In genomic region chr11:120134106-120134930, GRCh38 we compare ENCODE assay signal across 17 cellular contexts. TPM values are rescaled to one million over a fixed set of nuclear protein-coding genes. Genes with fewer than 3 reads are reported as not detected.
DNase-seq lines count a peak whose midpoint lies in the region; ATAC-seq, FAIRE-seq and TF ChIP-seq lines count a peak whose summit lies in the region.
"Had no signal": no experiment of that assay in that cellular context is flagged by ENCODE, and none has a peak within 500 bp of the region (broad histone marks: within the 10 kb centered on the region; RNA-seq: fewer than 3 reads in every experiment).

No MANE protein-coding gene starts in this region.

- H3K79me1 ChIP-seq in H1 (ENCODE audit: low read depth, low read length) = no peaks in the 10 kb centered on the region
- H3K79me1 ChIP-seq in neuronal stem cell (ENCODE audit: low read depth, low read length) = no peaks in the 10 kb centered on the region

- H3K4ac ChIP-seq in H1 (replicated peaks; ENCODE audit: insufficient read length, low read depth, low read length) (no peak overlapping the region), neuronal stem cell (ENCODE audit: low read length) (no peak overlapping the region)

- TF ChIP-seq CTCF in heart right ventricle (IDR thresholded peaks at IDR 0.05) = no peak
- no peak for TF ChIP-seq CTCF in H1 (IDR thresholded peaks at IDR 0.05; ENCODE audit: control extremely low read depth in 1 of 3, insufficient read depth in 1 of 3, low read depth in 1 of 3, low read length in 3 of 3)
- TF ChIP-seq CTCF in psoas muscle (IDR thresholded peaks at IDR 0.05) = no peak

- H3K27me3 ChIP-seq in heart right ventricle (peaks cover 0 to 17% (median 6%) of the 10 kb centered on the region in 7 donors), H1 (replicated peaks in 1 of 4; ENCODE audit: control insufficient read depth in 3 of 4, extremely low read depth in 1 of 4, insufficient read depth in 3 of 4, low read length in 3 of 4) (peaks cover 0 to 3% (median under 1%) of the 10 kb centered on the region in 4 experiments; a peak in 4 of 7 replicates), neuronal stem cell (ENCODE audit: control insufficient read depth in 3 of 3, insufficient read depth in 3 of 3, low read depth in 1 of 3, low read length in 3 of 3) (peaks cover 0 to 57% (median 0%) of the 10 kb centered on the region in 3 experiments), aorta (ENCODE audit: control insufficient read depth in 1 of 2, insufficient read depth in 2 of 2, low read length in 1 of 2) (no peaks in the 10 kb centered on the region), psoas muscle (ENCODE audit: insufficient read depth in 3 of 3, low read length in 2 of 3) (peaks cover 0 to 4% (median 0%) of the 10 kb centered on the region in 3 donors), small intestine (ENCODE audit: control insufficient read depth in 2 of 2, insufficient read depth in 2 of 2, low read length in 2 of 2) (no peaks in the 10 kb centered on the region)

- H3K9me3 ChIP-seq in heart right ventricle (no peaks in the 10 kb centered on the region), H1 (ENCODE audit: insufficient read depth in 2 of 2, low read depth in 1 of 2, low read length in 1 of 2) (no peaks in the 10 kb centered on the region), neuronal stem cell (replicated peaks in 1 of 2; ENCODE audit: control insufficient read depth in 2 of 2, insufficient read depth in 1 of 2, low read depth in 1 of 2, low read length in 2 of 2) (no peaks in the 10 kb centered on the region), aorta (ENCODE audit: control insufficient read depth, low read length) (no peaks in the 10 kb centered on the region), psoas muscle (no peaks in the 10 kb centered on the region), small intestine (ENCODE audit: control insufficient read depth, low read depth) (no peaks in the 10 kb centered on the region)
- H3K9me3 ChIP-seq: thoracic aorta had no signal

- no peaks in the 10 kb centered on the region for H3K4me1 ChIP-seq in heart right ventricle
- peaks cover 0 to 4% (median 1%) of the 10 kb centered on the region in 4 experiments; a peak in 1 of 7 replicates for H3K4me1 ChIP-seq in H1 (replicated peaks in 1 of 4; ENCODE audit: control insufficient read depth in 3 of 4, insufficient read depth in 4 of 4, low read length in 3 of 4)
- H3K4me1 ChIP-seq in neuronal stem cell (ENCODE audit: control insufficient read depth in 2 of 2, insufficient read depth in 1 of 2, low read depth in 1 of 2, low read length in 2 of 2) = peaks cover 0 to 4% of the 10 kb centered on the region in 2 donors
- no peaks in the 10 kb centered on the region for H3K4me1 ChIP-seq in aorta (ENCODE audit: control insufficient read depth in 1 of 2, insufficient read depth in 2 of 2, low read length in 2 of 2)
- H3K4me1 ChIP-seq in psoas muscle = no peaks in the 10 kb centered on the region
- no peaks in the 10 kb centered on the region for H3K4me1 ChIP-seq in small intestine (ENCODE audit: control insufficient read depth in 2 of 2, insufficient read depth in 1 of 2, low read depth in 1 of 2, low read length in 1 of 2)

- ATAC-seq in heart right ventricle = no peak
- no peak for ATAC-seq in aorta (ENCODE audit: low FRiP score)
- ATAC-seq in HG03469 (IDR thresholded peaks at IDR 0.05; ENCODE audit: unreplicated experiment) = no peak
- no peak for ATAC-seq in psoas muscle
- ATAC-seq: PC-3 had no signal

- H3K23me2 ChIP-seq in H1 (ENCODE audit: low read depth, low read length) = no peaks in the 10 kb centered on the region

- DNase-seq in cardiac septum (ENCODE audit: low spot score) = peak; percentile 65
- no peak for DNase-seq in heart right ventricle
- peak in 1 of 2 experiments; percentile 26 for DNase-seq in H1 (ENCODE audit: low read depth in 1 of 2, low spot score in 2 of 2)
- no peak for DNase-seq in neuronal stem cell (ENCODE audit: low spot score)
- DNase-seq in aorta = peak; percentile 25 to 34
- no peak for DNase-seq in psoas muscle
- DNase-seq in small intestine = no peak
- DNase-seq: central memory CD4-positive, alpha-beta T cell; kidney; NCI-H2029; PC-3 had no signal

- CTCF ChIA-PET in H1 (lab: Charles Lee; ENCODE audit: partially characterized antibody) = interaction anchor here (0.6 to 3.4 kb wide), 7 partner anchors 9 to 975 kb away, joined by 3 to 16 read pairs (median 4); no protein-coding TSS in a partner anchor

- peaks cover 0 to 1% of the 10 kb centered on the region in 2 experiments for H4K20me1 ChIP-seq in H1 (replicated peaks in 1 of 2; ENCODE audit: control insufficient read depth in 1 of 2, insufficient read depth in 2 of 2, low read length in 2 of 2)

- WGBS in heart right ventricle, 2 donors = 88 to 93% methylated on average over 14 of the region's 14 CpGs
- WGBS in H1 (ENCODE audit: extremely low coverage in 1 of 2, insufficient coverage in 1 of 2, insufficient read length in 1 of 2, insufficient replicate concordance in 2 of 2, low coverage in 1 of 2, low lambda C conversion rate in 2 of 2, missing lambda C conversion rate in 1 of 2), 2 experiments = 88% methylated on average over 13 of the region's 14 CpGs; no CpG with 5 or more reads in 1 of the 2 experiments
- WGBS in neuronal stem cell (ENCODE audit: extremely low coverage in 2 of 2, insufficient read length in 2 of 2, insufficient replicate concordance in 1 of 2), 2 donors = no CpG with 5 or more reads among the region's 14 CpGs
- WGBS in aorta, 2 donors = 90 to 91% methylated on average over 14 of the region's 14 CpGs
- 88 to 92% (median 89%) methylated on average over 14 of the region's 14 CpGs for WGBS in psoas muscle, 3 donors
- 90 to 93% (median 91%) methylated on average over 14 of the region's 14 CpGs for WGBS in small intestine, 3 donors

- POLR2A ChIA-PET in H1 (lab: Charles Lee; ENCODE audit: partially characterized antibody) = no interaction called here

- H3K27ac ChIP-seq in heart right ventricle = no peak overlapping the region
- H3K27ac ChIP-seq in H1 (ENCODE audit: low read depth, low read length) = no peak overlapping the region
- no peak overlapping the region for H3K27ac ChIP-seq in neuronal stem cell (replicated peaks; ENCODE audit: low read length)
- no peak overlapping the region for H3K27ac ChIP-seq in aorta (ENCODE audit: low read depth in 1 of 2, low read length in 2 of 2)
- H3K27ac ChIP-seq in psoas muscle = no peak overlapping the region
- no peak overlapping the region for H3K27ac ChIP-seq in small intestine (ENCODE audit: low read depth in 1 of 2, low read length in 1 of 2)
- H3K27ac ChIP-seq: thoracic aorta, VCaP had no signal

- H2BK5ac ChIP-seq in H1 (ENCODE audit: low read depth, low read length) (no peak overlapping the region), neuronal stem cell (ENCODE audit: low read length) (no peak overlapping the region)

- no peak overlapping the region for H2BK15ac ChIP-seq in H1 (ENCODE audit: low read length)
- H2BK15ac ChIP-seq in neuronal stem cell (ENCODE audit: low read length) = peak overlapping the region; percentile 21

- no peak overlapping the region for H4K8ac ChIP-seq in H1 (ENCODE audit: extremely low read depth, insufficient read depth, low read length)
- H4K8ac ChIP-seq in neuronal stem cell (ENCODE audit: low read depth, low read length) = no peak overlapping the region

- TF ChIP-seq POLR2A in H1 (IDR thresholded peaks at IDR 0.05; ENCODE audit: control extremely low read depth in 1 of 2, low read depth in 2 of 2, low read length in 2 of 2) = no peak

- H3K18ac ChIP-seq in H1 (ENCODE audit: extremely low read depth, low read length) (no peak overlapping the region), neuronal stem cell (ENCODE audit: low read length) (no peak overlapping the region)

- H2BK120ac ChIP-seq in H1 (replicated peaks; ENCODE audit: low read depth, low read length) (no peak overlapping the region), neuronal stem cell (ENCODE audit: low read depth, low read length) (no peak overlapping the region)

- H2BK12ac ChIP-seq in H1 (ENCODE audit: low read depth, low read length) (0 out of 2 replicates have a peak overlapping the region, but pooled peaks have one; percentile 39), neuronal stem cell (ENCODE audit: low read length) (no peak overlapping the region)

- TF ChIP-seq RAD21 in H1 (IDR thresholded peaks at IDR 0.05 in 1 of 2, conservative IDR thresholded peaks at IDR 0.05 in 1 of 2; ENCODE audit: low read depth in 2 of 2, low read length in 2 of 2) = no peak

- H2BK20ac ChIP-seq in H1 (ENCODE audit: low read length) = no peak overlapping the region

- H3K56ac ChIP-seq in H1 (replicated peaks; ENCODE audit: insufficient read length, low read depth, low read length) = no peak overlapping the region

- H3K4me3 ChIP-seq in heart right ventricle = no peak overlapping the region
- no peak overlapping the region for H3K4me3 ChIP-seq in H1 (ENCODE audit: extremely low read depth in 1 of 4, insufficient read depth in 2 of 4, low read depth in 3 of 4, low read length in 4 of 4)
- no peak overlapping the region for H3K4me3 ChIP-seq in neuronal stem cell (ENCODE audit: low read length in 2 of 2)
- H3K4me3 ChIP-seq in aorta (ENCODE audit: low read length in 2 of 2) = no peak overlapping the region
- H3K4me3 ChIP-seq in psoas muscle = no peak overlapping the region
- H3K4me3 ChIP-seq in small intestine (ENCODE audit: low read depth in 1 of 2, low read length in 2 of 2) = no peak overlapping the region
- H3K4me3 ChIP-seq: thoracic aorta had no signal

- TF ChIP-seq EP300 in H1 (IDR thresholded peaks at IDR 0.05; ENCODE audit: borderline replicate concordance in 1 of 2, low read depth in 2 of 2, low read length in 2 of 2) = no peak

- no peak overlapping the region for H4K5ac ChIP-seq in H1 (ENCODE audit: insufficient read length, low read depth, low read length)

- H3K36me3 ChIP-seq in heart right ventricle = no peaks in the 10 kb centered on the region
- no peaks in the 10 kb centered on the region for H3K36me3 ChIP-seq in H1 (ENCODE audit: control insufficient read depth in 2 of 4, insufficient read depth in 4 of 4, low read length in 3 of 4)
- no peaks in the 10 kb centered on the region for H3K36me3 ChIP-seq in neuronal stem cell (replicated peaks in 1 of 2; ENCODE audit: control insufficient read depth in 2 of 2, insufficient read depth in 2 of 2, low read length in 2 of 2)
- H3K36me3 ChIP-seq in aorta (ENCODE audit: control insufficient read depth in 1 of 2, insufficient read depth in 2 of 2, low read length in 1 of 2) = no peaks in the 10 kb centered on the region
- H3K36me3 ChIP-seq in psoas muscle (ENCODE audit: insufficient read depth in 1 of 2, low read depth in 1 of 2) = no peaks in the 10 kb centered on the region
- no peaks in the 10 kb centered on the region for H3K36me3 ChIP-seq in small intestine (ENCODE audit: control insufficient read depth in 2 of 2, insufficient read depth in 2 of 2, low read length in 2 of 2)
- H3K36me3 ChIP-seq: thoracic aorta had no signal

- no peak overlapping the region for H3K14ac ChIP-seq in H1 (ENCODE audit: insufficient read length)
- no peak overlapping the region for H3K14ac ChIP-seq in neuronal stem cell (ENCODE audit: low read length)

- intact Hi-C loops in cardiac septum (cut with DNase I) (no loop called here), heart right ventricle (cut with DNase I) (no loop called here), aorta (cut with DNase I) (no loop called here), psoas muscle (cut with DNase I) (no loop called here)

- no peak overlapping the region for H2AFZ ChIP-seq in H1 (ENCODE audit: low read length)
- no peak overlapping the region for H2AFZ ChIP-seq in neuronal stem cell (ENCODE audit: low read length)

- FAIRE-seq in H1 (lab: Jason Lieb, UNC) (no peak), small intestine (lab: Jason Lieb, UNC) (no peak)
- FAIRE-seq: GM12892, kidney had no signal

- H3K4me2 ChIP-seq in H1 (ENCODE audit: insufficient read depth in 1 of 2, low read depth in 2 of 2, low read length in 2 of 2) (no peak overlapping the region), neuronal stem cell (ENCODE audit: insufficient read depth, low read length, poor library complexity, severe bottlenecking) (no peak overlapping the region)

- no peak overlapping the region for H2AK5ac ChIP-seq in H1 (ENCODE audit: low read depth, low read length)
- peak overlapping the region; percentile 35 for H2AK5ac ChIP-seq in neuronal stem cell (ENCODE audit: low read depth, low read length)

- H3K79me2 ChIP-seq in H1 (ENCODE audit: control insufficient read depth in 1 of 2, insufficient read depth in 2 of 2, low read length in 2 of 2) = no peaks in the 10 kb centered on the region

- H3K9ac ChIP-seq in H1 (replicated peaks in 1 of 4; ENCODE audit: extremely low read depth in 1 of 4, low read depth in 3 of 4, low read length in 3 of 4) (no peak overlapping the region), neuronal stem cell (ENCODE audit: low read depth, low read length, poor library complexity) (peak overlapping the region; percentile 13)

- H3K23ac ChIP-seq in H1 (ENCODE audit: insufficient read length) (no peak overlapping the region), neuronal stem cell (ENCODE audit: low read depth, low read length, poor library complexity) (no peak overlapping the region)

- H4K91ac ChIP-seq in H1 (replicated peaks; ENCODE audit: insufficient read length, low read length) (no peak overlapping the region), neuronal stem cell (ENCODE audit: low read depth, low read length, poor library complexity) (no peak overlapping the region)

RNA-seq across cellular contexts. Expression of gene TRIM29, which starts 3.6 kb away (rescaled TPM):
- total RNA-seq in cardiac septum (not detected), heart right ventricle (under 1 TPM in 2 of 10 donors, not detected in 8; 0.30 to 0.64 TPM), aorta (1 to 10 TPM; 1.3 to 3.6 TPM), psoas muscle (under 1 TPM in 2 of 4 donors, not detected in 2; 0.24 to 0.91 TPM)
- polyA plus RNA-seq in heart right ventricle (under 1 TPM in 1 of 2 donors, not detected in 1; 0.17 TPM), H1 (2011; rRNA removed) (0.17 and 0.35 TPM in 2 replicates), aorta (under 1 TPM; 0.13 to 0.38 TPM), psoas muscle (under 1 TPM; 0.09 to 0.44 (median 0.37) TPM), small intestine (10 to 100 TPM in 1 of 3 donors, 1 to 10 TPM in 2; 1.1 to 10.3 (median 2.3) TPM)
- 0.43 TPM in 1 of 2 replicates, not detected in the other for total RNA-seq in H1 (2021; fragmentation: NEBNext Ultra II Directional; extraction: Animal tissue kit (Norgen Biotek cat#: 25700))
- polyA plus RNA-seq in H1 (2011; cell fraction: cytosol; rRNA removed) = 0.34 TPM
- 0.10 TPM for polyA plus RNA-seq in H1 (2011; cell fraction: nucleus; rRNA removed)
- polyA plus RNA-seq in H1 (2012, experiment 1 of 2) = 0.20 TPM in 1 of 4 replicates, not detected in the others
- polyA plus RNA-seq in H1 (2012, experiment 2 of 2) = not detected
- polyA plus RNA-seq in H1 (2013, experiment 1 of 2) = 0.08 TPM
- polyA plus RNA-seq in H1 (2013, experiment 2 of 2) = 0.07 TPM
- 0.54 and 0.78 TPM in 2 replicates for polyA minus RNA-seq in H1 (2011; rRNA and poly(A)+ RNA removed)
- polyA minus RNA-seq in H1 (2011; cell fraction: cytosol; rRNA and poly(A)+ RNA removed) = not detected
- 1.6 TPM for polyA minus RNA-seq in H1 (2011; cell fraction: nucleus; rRNA and poly(A)+ RNA removed)
- polyA plus RNA-seq in neuronal stem cell (2013, experiment 1 of 2) = 0.03 TPM
- not detected for polyA plus RNA-seq in neuronal stem cell (2013, experiment 2 of 2)
- total RNA-seq: G401, myocyte had no signal

Comparison
In these comparisons a context has a peak if more than half of its experiments do, and no peak if none do; other contexts are left out.
1. DNase-seq: peak in cardiac septum (single experiment) and aorta (2 of 2); none in heart right ventricle (0 of 2), neuronal stem cell (single experiment), psoas muscle (0 of 2) and small intestine (single experiment).